Comparison of ENCODE assay signal across 9 cellular contexts in the genomic region with DNA sequence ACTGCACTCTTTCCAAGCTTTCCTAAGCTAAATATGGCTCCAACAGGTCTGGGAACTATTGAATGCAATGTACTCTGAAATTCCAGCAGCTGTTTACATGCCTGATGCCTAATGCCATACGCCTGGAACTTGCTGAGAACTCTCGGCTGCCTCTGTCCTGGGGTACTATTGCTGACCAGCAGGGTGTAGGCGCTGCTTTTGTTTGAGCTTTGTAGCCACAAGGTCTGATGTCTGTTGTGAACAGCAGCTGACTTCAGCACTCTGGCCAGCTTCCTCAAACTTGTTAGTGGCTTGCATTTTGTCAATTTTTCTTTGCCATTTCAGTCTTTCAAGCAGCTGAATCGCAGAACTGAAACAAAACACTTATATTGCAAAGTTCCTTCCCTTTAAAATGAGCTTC. TPM values are rescaled to one million over a fixed set of nuclear protein-coding genes. Genes with fewer than 3 reads are reported as not detected.
DNase-seq lines count a peak whose midpoint lies in the region; FAIRE-seq and TF ChIP-seq lines count a peak whose summit lies in the region.
"Had no signal": no experiment of that assay in that cellular context is flagged by ENCODE, and none has a peak within 500 bp of the region (broad histone marks: within the 10 kb centered on the region; RNA-seq: fewer than 3 reads in every experiment).

No MANE protein-coding gene starts in this region.

- H3K36me3 ChIP-seq in BE2C (no peaks in the 10 kb centered on the region), thyroid gland (no peaks in the 10 kb centered on the region), Peyer's patch (no peaks in the 10 kb centered on the region)
- H3K36me3 ChIP-seq: HAP-1 had no signal

- peaks cover 8% of the 10 kb centered on the region for H3K27me3 ChIP-seq in BE2C
- no peaks in the 10 kb centered on the region for H3K27me3 ChIP-seq in thyroid gland
- no peaks in the 10 kb centered on the region for H3K27me3 ChIP-seq in Peyer's patch

- peak; percentile 30 for TF ChIP-seq CTCF in BE2C (IDR thresholded peaks at IDR 0.05; ENCODE audit: low read depth, low read length)
- TF ChIP-seq CTCF in thyroid gland (IDR thresholded peaks at IDR 0.05) = peak in 4 of 6 experiments; percentile 18 to 39 (median 34)
- TF ChIP-seq CTCF in Peyer's patch (IDR thresholded peaks at IDR 0.05) = peak in 3 of 6 experiments; percentile 30 to 33 (median 33)

- H3K27ac ChIP-seq in thyroid gland (no peak overlapping the region), Peyer's patch (no peak overlapping the region)

- intact Hi-C loops in thyroid gland (cut with DNase I) = no loop called here

- no peak for DNase-seq in BE2C
- DNase-seq in HT-29 (ENCODE audit: low spot score) = peak; percentile 45
- peak; percentile 47 for DNase-seq in activated CD8-positive, alpha-beta memory T cell treated with anti-CD3 and anti-CD28 coated beads, Interleukin-2, amount 50 U/mL, for 48 hours
- peak; percentile 86 for DNase-seq in iPS-NIHi11 (ENCODE audit: low spot score)
- DNase-seq in thyroid gland = peak; percentile 32 to 36
- no peak for DNase-seq in GOT3 (lab: John Stamatoyannopoulos, UW)
- no peak for DNase-seq in GM12892 (ENCODE audit: insufficient read length)
- no peak for DNase-seq in Peyer's patch

- H3K9me3 ChIP-seq in BE2C (no peaks in the 10 kb centered on the region), thyroid gland (no peaks in the 10 kb centered on the region), Peyer's patch (no peaks in the 10 kb centered on the region)
- H3K9me3 ChIP-seq: HAP-1 had no signal

- WGBS in thyroid gland, 2 donors = 11 to 14% methylated on average over 4 of the region's 4 CpGs

- no peak overlapping the region for H3K4me3 ChIP-seq in BE2C (ENCODE audit: low read depth, low read length)
- H3K4me3 ChIP-seq in thyroid gland (replicated peaks in 1 of 3) = no peak overlapping the region
- H3K4me3 ChIP-seq in Peyer's patch = no peak overlapping the region
- H3K4me3 ChIP-seq: HAP-1 had no signal

- no peaks in the 10 kb centered on the region for H3K4me1 ChIP-seq in BE2C
- no peaks in the 10 kb centered on the region for H3K4me1 ChIP-seq in thyroid gland
- no peaks in the 10 kb centered on the region for H3K4me1 ChIP-seq in Peyer's patch
- H3K4me1 ChIP-seq: HAP-1 had no signal

- no peak for TF ChIP-seq POLR2A in thyroid gland (IDR thresholded peaks at IDR 0.05)
- TF ChIP-seq POLR2A in GM12892 (IDR thresholded peaks at IDR 0.05; ENCODE audit: low read depth, low read length) = no peak
- no peak for TF ChIP-seq POLR2A in Peyer's patch (IDR thresholded peaks at IDR 0.05)

- FAIRE-seq in GM12892 (lab: Jason Lieb, UNC) = no peak

RNA-seq across cellular contexts. Expression of gene SAYSD1, which starts 26.7 kb away (rescaled TPM):
- polyA plus RNA-seq in BE2C (2012; ENCODE audit: insufficient read depth, insufficient read length, low read depth) = 2.3 TPM
- total RNA-seq in HT-29 (2014; rRNA removed; shearing (Covaris generic)) = 11.2 and 11.9 TPM in 2 replicates
- total RNA-seq in thyroid gland (10 to 100 TPM; 22.7 to 36.5 (median 29.2) TPM), Peyer's patch (10 to 100 TPM; 12.4 to 24.7 (median 19.1) TPM)
- 4.1 TPM for polyA plus RNA-seq in GM12892 (2012; ENCODE audit: missing spikeins)

RNA-seq across cellular contexts. Expression of gene GLP1R, which starts 39.8 kb away (rescaled TPM):
- not detected for polyA plus RNA-seq in BE2C (2012; ENCODE audit: insufficient read depth, insufficient read length, low read depth)
- total RNA-seq in HT-29 (2014; rRNA removed; shearing (Covaris generic)) = not detected in 2 replicates
- under 1 TPM; 0.13 to 0.45 (median 0.18) TPM for total RNA-seq in thyroid gland
- not detected for polyA plus RNA-seq in GM12892 (2012; ENCODE audit: missing spikeins)
- total RNA-seq in Peyer's patch = under 1 TPM in 2 of 4 donors, not detected in 2; 0.38 to 0.67 TPM

Comparison
In these comparisons a context has a peak if more than half of its experiments do, and no peak if none do; other contexts are left out.
1. DNase-seq: peak in HT-29 (single experiment), activated CD8-positive, alpha-beta memory T cell treated with anti-CD3 and anti-CD28 coated beads, Interleukin-2, amount 50 U/mL, for 48 hours (single experiment), iPS-NIHi11 (single experiment) and thyroid gland (2 of 2); none in BE2C (single experiment), GOT3 (single experiment), GM12892 (single experiment) and Peyer's patch (0 of 3).